ENCODE assay signal across 8 cellular contexts in the genomic region with DNA sequence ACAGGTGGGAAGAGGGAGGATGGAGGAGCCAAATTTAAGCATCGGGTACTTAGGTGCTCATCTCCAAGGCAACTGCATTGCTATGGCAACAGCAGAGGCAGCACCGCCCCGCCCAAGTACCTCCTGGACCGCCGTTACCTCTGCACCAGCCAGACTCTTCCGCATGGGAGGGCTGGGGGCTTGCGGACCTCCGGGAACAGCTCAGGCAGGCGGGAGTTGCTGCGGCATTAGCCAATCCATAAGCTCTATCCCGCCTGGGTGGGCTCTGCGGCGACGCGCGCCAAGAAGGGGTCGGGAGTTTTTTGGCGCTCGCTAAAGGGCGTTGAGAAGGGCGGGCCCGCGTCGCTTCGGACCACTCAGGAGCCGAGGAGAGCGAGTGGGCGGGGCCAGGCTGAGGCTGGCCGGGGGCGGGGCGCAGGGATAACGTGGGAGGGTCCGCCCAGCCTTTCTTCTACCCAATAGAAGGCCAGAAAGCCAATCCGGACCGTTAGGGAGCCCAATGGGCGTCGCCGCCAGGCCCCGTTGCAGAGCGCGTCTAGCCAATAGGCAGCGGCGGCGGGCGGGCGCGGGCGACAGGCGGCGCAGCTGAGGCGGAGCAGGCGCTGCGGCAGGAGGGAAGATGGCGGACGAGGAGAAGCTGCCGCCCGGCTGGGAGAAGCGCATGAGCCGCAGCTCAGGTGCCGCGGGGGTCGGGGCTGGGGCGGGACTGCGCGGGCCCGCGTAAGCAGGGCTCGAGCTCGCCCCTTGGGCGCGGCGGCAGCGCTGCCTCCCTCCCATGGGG. TPM values are rescaled to one million over a fixed set of nuclear protein-coding genes. Genes with fewer than 3 reads are reported as not detected.
DNase-seq lines count a peak whose midpoint lies in the region; ATAC-seq and TF ChIP-seq lines count a peak whose summit lies in the region.

A gene (plus strand): TSS at position 593 of the 781 bp plus-strand sequence. CDS start 27 bp downstream, at position 620.

- H3K79me2 ChIP-seq in PC-3 (ENCODE audit: low read length): peaks cover 34% of the 10 kb centered on the region

- peaks cover 6% of the 10 kb centered on the region for H3F3A ChIP-seq in PC-3 (ENCODE audit: low read length, unreplicated experiment)

- H4K20me1 ChIP-seq in PC-3 (ENCODE audit: low read length): no peaks in the 10 kb centered on the region

- CTCF ChIA-PET in PC-3 (lab: Charles Lee): interaction anchor here (0.6 kb wide), 1 partner anchor 8 kb away, joined by 3 read pairs; no protein-coding TSS in a partner anchor

- peak within 1 kb of the TSS; percentile 86 for H3K9ac ChIP-seq in PC-3 (ENCODE audit: low read length)

- H2AFZ ChIP-seq in PC-3 (ENCODE audit: low read length): peak within 1 kb of the TSS; percentile 76

- intact Hi-C loops in PC-3 (cut with micrococcal nuclease): no loop called here

- no peaks in the 10 kb centered on the region for H3K9me2 ChIP-seq in PC-3 (replicated peaks; ENCODE audit: low read length)

- peak within 1 kb of the TSS; percentile 98 for H3K4me2 ChIP-seq in PC-3 (ENCODE audit: low read length)

- H3K27ac ChIP-seq in PC-3 (ENCODE audit: low read length) (no peak within 1 kb of the TSS), epithelial cell of prostate (no peak within 1 kb of the TSS)

- H3K4me1 ChIP-seq in PC-3 (ENCODE audit: insufficient read depth, low read length): peaks cover 7% of the 10 kb centered on the region

- POLR2A ChIA-PET in PC-3 (lab: Charles Lee; ENCODE audit: unreplicated experiment): no interaction called here

- peak; percentile 39 for TF ChIP-seq CTCF in PC-3 (conservative IDR thresholded peaks at IDR 0.05; ENCODE audit: low read depth, low read length)

- no TSS peak for BruUV-seq in PC-3 (replicated peaks; lab: Mats Ljungman, UMichigan)

- no peaks in the 10 kb centered on the region for H3K9me3 ChIP-seq in PC-3 (ENCODE audit: low read length)

- DNase-seq in DMS53 (lab: John Stamatoyannopoulos, UW) (peak; percentile 98), PC-3 (peak; percentile 100), activated T-cell treated with anti-CD3 and anti-CD28 coated beads for 48 hours (ENCODE audit: low read depth) (peak; percentile 99), epithelial cell of prostate (ENCODE audit: low read depth, low spot score) (peak; percentile 89), mucosa of gallbladder (ENCODE audit: low spot score) (peak; percentile 99)
- DNase-seq in Jurkat, Clone E6-1 (ENCODE audit: low read depth, low spot score): peak; percentile 98
- DNase-seq in stimulated activated CD8-positive, alpha-beta memory T cell treated with anti-CD3 and anti-CD28 coated beads, Interleukin-4, amount 100 ng/mL, for 4 hours (ENCODE audit: low read depth in 2 of 2, low spot score in 1 of 2): peak; percentile 97 to 98

- ATAC-seq in GM21576 (IDR thresholded peaks at IDR 0.05; ENCODE audit: unreplicated experiment) (peak; percentile 95), PC-3 (peak; percentile 97)

- H3K4me3 ChIP-seq in Jurkat, Clone E6-1 (ENCODE audit: low read length): peak within 1 kb of the TSS; percentile 71
- H3K4me3 ChIP-seq in PC-3 (ENCODE audit: low read length): peak within 1 kb of the TSS; percentile 99

- H3K27me3 ChIP-seq in PC-3 (ENCODE audit: low read length): no peaks in the 10 kb centered on the region

- peaks cover 15% of the 10 kb centered on the region; the same call in 1 of the 2 replicates for H3K36me3 ChIP-seq in PC-3 (ENCODE audit: low read depth, low read length)

RNA-seq across cellular contexts. Expression of the gene that starts here (rescaled TPM):
- polyA plus RNA-seq in Jurkat, Clone E6-1 (2012; ENCODE audit: insufficient read depth, insufficient read length): 198 TPM
- 314 and 349 TPM in 2 replicates for total RNA-seq in PC-3 (2014; rRNA removed)
- total RNA-seq in mucosa of gallbladder: 90.8 TPM
